1 cellular context compared by ENCODE assay signal in genomic region chr10:95209509-95210127, GRCh38.
TF ChIP-seq lines count a peak whose summit lies in the region.

No MANE protein-coding gene starts in this region.

TF ChIP-seq in H1, 55 proteins besides CTCF, POLR2A, EP300 and RAD21:
- TF ChIP-seq BRCA1 (IDR thresholded peaks at IDR 0.05; ENCODE audit: low read depth, low read length), result no peak
- TF ChIP-seq ATF2 (IDR thresholded peaks at IDR 0.05; ENCODE audit: low read length), result no peak
- TF ChIP-seq JUND (IDR thresholded peaks at IDR 0.05; ENCODE audit: low read length), result no peak
- no peak for TF ChIP-seq SIX5 (IDR thresholded peaks at IDR 0.05; ENCODE audit: low read depth, low read length)
